24 cellular contexts compared by ENCODE assay signal in the genomic region with DNA sequence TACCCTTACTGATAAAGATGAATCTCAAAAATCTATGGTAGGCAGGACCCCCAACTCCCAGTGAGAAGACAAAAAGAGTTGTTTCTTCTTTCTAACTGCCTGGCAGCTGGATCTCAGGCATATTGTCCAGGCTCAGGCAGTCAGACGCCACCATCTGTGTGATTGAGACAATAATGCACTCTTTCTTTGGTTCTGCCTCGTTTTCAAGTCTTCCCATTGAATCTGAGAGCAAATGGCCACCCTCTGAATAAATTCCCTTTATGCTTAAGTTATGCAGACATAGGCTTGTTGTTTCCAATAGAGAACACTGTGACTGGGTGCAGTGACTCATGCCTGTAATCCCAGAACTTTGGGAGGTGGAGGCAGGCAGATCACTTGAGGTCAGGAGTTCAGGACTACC. TPM values are rescaled to one million over a fixed set of nuclear protein-coding genes. Genes with fewer than 3 reads are reported as not detected.
DNase-seq lines count a peak whose midpoint lies in the region; ATAC-seq and TF ChIP-seq lines count a peak whose summit lies in the region.
"Had no signal": no experiment of that assay in that cellular context is flagged by ENCODE, and none has a peak within 500 bp of the region (broad histone marks: within the 10 kb centered on the region; RNA-seq: fewer than 3 reads in every experiment).

No MANE protein-coding gene starts in this region.

- no peak overlapping the region for H3K27ac ChIP-seq in GM23248
- H3K27ac ChIP-seq: adrenal gland, gastroesophageal sphincter, right lobe of liver, tibial artery had no signal

- H3K4me1 ChIP-seq in GM23248 (ENCODE audit: insufficient read depth): no peaks in the 10 kb centered on the region
- H3K4me1 ChIP-seq: adrenal gland, gastroesophageal sphincter, right lobe of liver, tibial artery had no signal

- no peaks in the 10 kb centered on the region for H3K27me3 Mint-ChIP-seq in activated naive CD8-positive, alpha-beta T cell treated with anti-CD3 and anti-CD28 coated beads, Interleukin-2, amount 50 U/mL, for 24 hours
- H3K27me3 Mint-ChIP-seq in nephron progenitor cell (ENCODE audit: low read depth, poor library complexity): peaks cover 62% of the 10 kb centered on the region
- H3K27me3 Mint-ChIP-seq: activated CD4-positive, alpha-beta T cell treated with anti-CD3 and anti-CD28 coated beads, Interleukin-2, amount 10 ng/mL, durations not matched to agents 24 days and 14 days had no signal

- H3K9ac ChIP-seq in GM23248: no peak overlapping the region

- H3K9me3 ChIP-seq in GM23248 (ENCODE audit: low read depth): no peaks in the 10 kb centered on the region
- H3K9me3 ChIP-seq: adrenal gland, gastroesophageal sphincter, right lobe of liver, tibial artery had no signal

- no peaks in the 10 kb centered on the region for H3K9me2 ChIP-seq in GM23248 (ENCODE audit: insufficient read depth)

- H3K4me2 ChIP-seq in GM23248 (ENCODE audit: unreplicated experiment): no peak overlapping the region

- in situ Hi-C loops in GM23248 (cut with MboI): no loop called here

- H3K36me3 Mint-ChIP-seq in activated naive CD8-positive, alpha-beta T cell treated with anti-CD3 and anti-CD28 coated beads, Interleukin-2, amount 50 U/mL, for 24 hours (ENCODE audit: low read depth): no peaks in the 10 kb centered on the region
- H3K36me3 Mint-ChIP-seq in nephron progenitor cell (ENCODE audit: low read depth): no peaks in the 10 kb centered on the region
- H3K36me3 Mint-ChIP-seq: CD8-positive, alpha-beta T cell had no signal

- H3K27ac Mint-ChIP-seq in activated naive CD8-positive, alpha-beta T cell treated with anti-CD3 and anti-CD28 coated beads, Interleukin-2, amount 50 U/mL, for 24 hours: peak overlapping the region; percentile 19
- H3K27ac Mint-ChIP-seq in nephron progenitor cell: no peak overlapping the region

- peaks cover 9% of the 10 kb centered on the region; the same call in 1 of the 2 replicates for H3K27me3 ChIP-seq in GM23248 (replicated peaks; ENCODE audit: insufficient read depth)
- H3K27me3 ChIP-seq: adrenal gland, right lobe of liver, tibial artery had no signal

- H3K36me3 ChIP-seq in GM23248 (ENCODE audit: low read depth): no peaks in the 10 kb centered on the region
- H3K36me3 ChIP-seq: adrenal gland, gastroesophageal sphincter, right lobe of liver, tibial artery had no signal

- 10 to 13% methylated on average over 2 of the region's 2 CpGs for WGBS in GM23248 (ENCODE audit: low coverage in 1 of 2, low lambda C conversion rate in 2 of 2, missing lambda C conversion rate in 2 of 2), 2 experiments

- DNase-seq in Ammon's horn (ENCODE audit: low spot score): peak; percentile 78
- peak; percentile 25 for DNase-seq in GM23248
- DNase-seq in activated naive CD8-positive, alpha-beta T cell treated with anti-CD3 and anti-CD28 coated beads, Interleukin-2, amount 50 U/mL, for 24 hours: no peak
- DNase-seq in iris pigment epithelial cell (ENCODE audit: low read depth): peak; percentile 38
- no peak for DNase-seq in stimulated activated CD4-positive, alpha-beta T cell treated with anti-CD3 and anti-CD28 coated beads, Interleukin-2, amount 100 ng/mL, for 24 hours
- no peak for DNase-seq in nephron progenitor cell
- DNase-seq: activated CD4-positive, alpha-beta T cell treated with anti-CD3 and anti-CD28 coated beads, Interleukin-2, amount 10 ng/mL, durations not matched to agents 24 days and 14 days; activated T-cell treated with anti-CD3 and anti-CD28 coated beads, Interleukin-2, amount 50 U/mL, for 72 hours; adrenal gland; CD8-positive, alpha-beta T cell; dermis blood vessel endothelial cell; DMS79 treated with DMSO at 0.1 percent for 48 hours; NCI-H1092 treated with DMSO at 0.1 percent for 48 hours; NCI-H2081 treated with DMSO at 0.1 percent for 48 hours; NCI-H524; right lobe of liver; stimulated activated naive CD4-positive, alpha-beta T cell treated with Interleukin-2 at 50 U/mL for 16 hours; tibial artery had no signal

- H4K20me1 ChIP-seq in GM23248 (ENCODE audit: insufficient read depth): no peaks in the 10 kb centered on the region

- H3K9me3 Mint-ChIP-seq in activated naive CD8-positive, alpha-beta T cell treated with anti-CD3 and anti-CD28 coated beads, Interleukin-2, amount 50 U/mL, for 24 hours: no peaks in the 10 kb centered on the region
- H3K9me3 Mint-ChIP-seq in nephron progenitor cell: peaks cover 13% of the 10 kb centered on the region
- H3K9me3 Mint-ChIP-seq: activated CD4-positive, alpha-beta T cell treated with anti-CD3 and anti-CD28 coated beads, Interleukin-2, amount 10 ng/mL, durations not matched to agents 24 days and 14 days; CD8-positive, alpha-beta T cell had no signal

- no peak overlapping the region for H3K4me3 ChIP-seq in GM23248
- H3K4me3 ChIP-seq: adrenal gland, gastroesophageal sphincter, right lobe of liver, tibial artery had no signal

- TF ChIP-seq CTCF in nephron progenitor cell (IDR thresholded peaks at IDR 0.05): no peak

- no peak for ATAC-seq in activated naive CD8-positive, alpha-beta T cell treated with anti-CD3 and anti-CD28 coated beads, Interleukin-2, amount 50 U/mL, for 24 hours
- ATAC-seq in HG02571 (IDR thresholded peaks at IDR 0.05; ENCODE audit: unreplicated experiment) (no peak), GM21381 (IDR thresholded peaks at IDR 0.05; ENCODE audit: unreplicated experiment) (no peak)
- ATAC-seq: gastroesophageal sphincter had no signal

- no peaks in the 10 kb centered on the region for H3F3A ChIP-seq in GM23248 (ENCODE audit: insufficient read depth)

- H3K4me1 Mint-ChIP-seq in activated naive CD8-positive, alpha-beta T cell treated with anti-CD3 and anti-CD28 coated beads, Interleukin-2, amount 50 U/mL, for 24 hours: peaks cover 29% of the 10 kb centered on the region
- H3K4me1 Mint-ChIP-seq in nephron progenitor cell: no peaks in the 10 kb centered on the region

- H2AFZ ChIP-seq in GM23248: no peak overlapping the region

- no peaks in the 10 kb centered on the region for H3K79me2 ChIP-seq in GM23248 (ENCODE audit: insufficient read depth)

- no peak overlapping the region for H3K4me3 Mint-ChIP-seq in activated naive CD8-positive, alpha-beta T cell treated with anti-CD3 and anti-CD28 coated beads, Interleukin-2, amount 50 U/mL, for 24 hours
- H3K4me3 Mint-ChIP-seq in nephron progenitor cell: no peak overlapping the region

RNA-seq across cellular contexts. Expression of gene CD207, which starts 15.3 kb away (rescaled TPM):
- not detected in 2 replicates for total RNA-seq in GM23248 (2014; rRNA removed; shearing (Covaris generic))
- not detected in 2 replicates for polyA plus RNA-seq in GM23248 (2016; fragmentation: Nextera tagmentation; extraction: Ambion mirVana)
- total RNA-seq: activated CD4-positive, alpha-beta T cell treated with anti-CD3 and anti-CD28 coated beads, Interleukin-2, amount 10 ng/mL, durations not matched to agents 24 days and 14 days; activated T-cell treated with anti-CD3 and anti-CD28 coated beads, Interleukin-2, amount 50 U/mL, for 72 hours; adrenal gland; CD8-positive, alpha-beta T cell; dermis blood vessel endothelial cell; epithelial cell of proximal tubule; liver had no signal
- polyA plus RNA-seq: AG04450, liver had no signal

RNA-seq across cellular contexts. Expression of gene CLEC4F, which starts 30.5 kb away (rescaled TPM):
- not detected in 2 replicates for total RNA-seq in GM23248 (2014; rRNA removed; shearing (Covaris generic))
- not detected in 2 replicates for polyA plus RNA-seq in GM23248 (2016; fragmentation: Nextera tagmentation; extraction: Ambion mirVana)
- total RNA-seq: activated CD4-positive, alpha-beta T cell treated with anti-CD3 and anti-CD28 coated beads, Interleukin-2, amount 10 ng/mL, durations not matched to agents 24 days and 14 days; activated T-cell treated with anti-CD3 and anti-CD28 coated beads, Interleukin-2, amount 50 U/mL, for 72 hours; adrenal gland; CD8-positive, alpha-beta T cell; epithelial cell of proximal tubule; right lobe of liver had no signal
- polyA plus RNA-seq: AG04450 had no signal

RNA-seq across cellular contexts. Expression of gene VAX2, which starts 49.5 kb away (rescaled TPM):
- 1.1 and 2.0 TPM in 2 replicates for total RNA-seq in GM23248 (2014; rRNA removed; shearing (Covaris generic))
- 0.85 and 1.5 TPM in 2 replicates for polyA plus RNA-seq in GM23248 (2016; fragmentation: Nextera tagmentation; extraction: Ambion mirVana)
- total RNA-seq: activated CD4-positive, alpha-beta T cell treated with anti-CD3 and anti-CD28 coated beads, Interleukin-2, amount 10 ng/mL, durations not matched to agents 24 days and 14 days; activated T-cell treated with anti-CD3 and anti-CD28 coated beads, Interleukin-2, amount 50 U/mL, for 72 hours; CD8-positive, alpha-beta T cell; liver; right lobe of liver had no signal

Comparison
In these comparisons a context has a peak if more than half of its experiments do, and no peak if none do; other contexts are left out.
1. DNase-seq: peak in Ammon's horn (single experiment), GM23248 (single experiment) and iris pigment epithelial cell (single experiment); none in activated naive CD8-positive, alpha-beta T cell treated with anti-CD3 and anti-CD28 coated beads, Interleukin-2, amount 50 U/mL, for 24 hours (single experiment), stimulated activated CD4-positive, alpha-beta T cell treated with anti-CD3 and anti-CD28 coated beads, Interleukin-2, amount 100 ng/mL, for 24 hours (0 of 2) and nephron progenitor cell (single experiment).